In genomic region chr13:80022146-80022545, GRCh38 we compare ENCODE assay signal across 20 cellular contexts.
"Had no signal": no experiment of that assay in that cellular context is flagged by ENCODE, and none has a peak within 500 bp of the region (broad histone marks: within the 10 kb centered on the region; RNA-seq: fewer than 3 reads in every experiment).

No MANE protein-coding gene starts in this region.

- H3K4me3 ChIP-seq: body of pancreas, colonic mucosa, left ventricle myocardium inferior, pancreas, stomach, testis had no signal

- H3K4me1 ChIP-seq: body of pancreas, colonic mucosa, pancreas, stomach, testis had no signal

- H3K36me3 ChIP-seq: colonic mucosa, left ventricle myocardium inferior, neutrophil, pancreas, stomach had no signal

- H3K9me3 ChIP-seq: body of pancreas, colonic mucosa, neutrophil, pancreas, stomach, testis had no signal

- DNase-seq: activated CD4-positive, alpha-beta memory T cell treated with anti-CD3 and anti-CD28 coated beads, Interleukin-2, amount 10 ng/mL, durations not matched to agents 7 days and 5 days; activated CD4-positive, alpha-beta T cell treated with anti-CD3 and anti-CD28 coated beads for 48 hours; activated CD4-positive, CD25-positive, alpha-beta regulatory T cell; activated CD8-positive, alpha-beta memory T cell treated with anti-CD3 and anti-CD28 coated beads, Interleukin-2, amount 10 ng/mL, durations not matched to agents 7 days and 5 days; activated naive CD4-positive, alpha-beta T cell treated with Interleukin-2 at 50 U/mL for 16 hours; activated naive CD8-positive, alpha-beta T cell treated with anti-CD3 and anti-CD28 coated beads, Interleukin-2, amount 10 ng/mL, durations not matched to agents 7 days and 5 days; body of pancreas; central memory CD4-positive, alpha-beta T cell; colonic mucosa; endodermal cell; kidney; left ventricle myocardium inferior; mammary epithelial cell; naive B cell; pancreas; stimulated activated CD4-positive, alpha-beta T cell treated with anti-CD3 and anti-CD28 coated beads, Interleukin-4, amount 100 ng/mL, for 24 hours; stomach; testis had no signal

- H3K27me3 ChIP-seq: body of pancreas, colonic mucosa, neutrophil, pancreas, stomach, testis had no signal

- H3K27ac ChIP-seq: body of pancreas, colonic mucosa, epithelial cell of prostate, left ventricle myocardium inferior, neutrophil, pancreas, stomach, testis had no signal
